8 cellular contexts compared by ENCODE assay signal in the genomic region with DNA sequence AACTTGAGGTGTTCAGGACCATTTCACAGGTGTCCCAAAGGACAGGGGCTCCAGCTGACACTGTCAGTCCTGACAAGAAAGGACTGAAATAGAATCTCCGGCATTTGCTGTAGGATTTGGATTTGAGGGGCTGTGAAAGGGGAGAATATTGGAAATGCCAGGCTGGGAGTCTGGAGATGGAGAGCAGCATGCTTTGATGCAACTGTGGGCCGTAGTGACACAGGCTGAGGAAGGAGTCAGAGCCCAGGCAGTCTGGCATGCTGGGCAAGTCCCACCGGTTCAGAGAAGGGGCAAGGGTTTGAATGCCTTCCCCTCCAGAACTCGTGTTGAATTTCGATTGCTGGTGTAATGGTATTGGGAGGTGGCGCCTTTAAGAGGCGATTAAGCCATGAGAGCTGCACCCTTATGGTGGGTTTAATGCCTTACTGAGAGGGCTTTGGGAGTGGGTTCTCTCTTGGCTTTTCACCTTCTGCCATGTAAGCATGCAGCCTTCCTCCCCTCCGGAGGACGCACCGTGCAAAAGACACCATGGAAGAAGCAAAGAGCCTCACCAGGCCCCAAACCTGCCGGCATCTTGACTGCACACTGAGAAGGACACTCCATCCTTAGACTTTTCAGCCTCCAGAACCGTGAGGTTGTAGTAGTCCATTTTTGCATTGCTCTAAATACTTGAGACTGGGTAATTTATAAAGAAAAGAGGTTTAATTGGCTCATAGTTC. TPM values are rescaled to one million over a fixed set of nuclear protein-coding genes. Genes with fewer than 3 reads are reported as not detected.
DNase-seq lines count a peak whose midpoint lies in the region; FAIRE-seq and TF ChIP-seq lines count a peak whose summit lies in the region.

No MANE protein-coding gene starts in this region.

- H3K36me3 Mint-ChIP-seq in progenitor cell of endocrine pancreas (ENCODE audit: insufficient read depth): no peaks in the 10 kb centered on the region

- no peaks in the 10 kb centered on the region for H3K9me3 ChIP-seq in breast epithelium

- H3K9me3 Mint-ChIP-seq in progenitor cell of endocrine pancreas (ENCODE audit: low read depth): no peaks in the 10 kb centered on the region

- DNase-seq in AG20443 (ENCODE audit: low spot score): peak; percentile 53
- DNase-seq in NCI-H460 (ENCODE audit: extremely low read depth, low read depth): peak; percentile 72
- no peak for DNase-seq in breast epithelium (ENCODE audit: low spot score in 2 of 2)
- peak; percentile 43 for DNase-seq in myocyte (ENCODE audit: low read depth)
- no peak for DNase-seq in activated gamma-delta T cell treated with Interleukin-2 at 50 U/mL for 16 hours
- no peak for DNase-seq in RCC 7860 (ENCODE audit: low spot score)
- DNase-seq in MV-4-11 (lab: John Stamatoyannopoulos, UW): no peak
- DNase-seq in progenitor cell of endocrine pancreas (ENCODE audit: low spot score, unreplicated experiment): no peak

- H3K27ac ChIP-seq in breast epithelium: peak overlapping the region; percentile 84 to 89

- H3K4me3 ChIP-seq in breast epithelium: no peak overlapping the region

- TF ChIP-seq POLR2A in breast epithelium (IDR thresholded peaks at IDR 0.05): no peak

- FAIRE-seq in RCC 7860 (lab: Jason Lieb, UNC): no peak

- TF ChIP-seq CTCF in breast epithelium (IDR thresholded peaks at IDR 0.05) (no peak), progenitor cell of endocrine pancreas (IDR thresholded peaks at IDR 0.05; ENCODE audit: unreplicated experiment) (no peak)

- intact Hi-C loops in breast epithelium (cut with DNase I; ENCODE audit: low total_unique reads): no loop called here

- no peaks in the 10 kb centered on the region for H3K36me3 ChIP-seq in breast epithelium

- no peaks in the 10 kb centered on the region for H3K27me3 ChIP-seq in breast epithelium

- peaks cover 8 to 11% of the 10 kb centered on the region in 2 donors for H3K4me1 ChIP-seq in breast epithelium

- no peak overlapping the region for H3K4me3 Mint-ChIP-seq in progenitor cell of endocrine pancreas (ENCODE audit: low read depth)

- peaks cover 38% of the 10 kb centered on the region for H3K4me1 Mint-ChIP-seq in progenitor cell of endocrine pancreas (ENCODE audit: low read depth)

- peaks cover 7% of the 10 kb centered on the region for H3K27me3 Mint-ChIP-seq in progenitor cell of endocrine pancreas

- H3K27ac Mint-ChIP-seq in progenitor cell of endocrine pancreas: no peak overlapping the region

RNA-seq across cellular contexts. Expression of a gene that starts 9.4 kb away (rescaled TPM):
- 422 and 453 TPM in 2 replicates for total RNA-seq in NCI-H460 (2014; rRNA removed; shearing (Covaris generic))
- 488 and 572 TPM in 2 replicates for polyA plus RNA-seq in NCI-H460 (2014; cell fraction: nucleus; rRNA removed)
- 100 to 1,000 TPM in 2 of 3 donors, 10 to 100 TPM in 1; 95.7 to 128 (median 121) TPM for total RNA-seq in breast epithelium
- total RNA-seq in myocyte: 48.9 and 55.6 TPM in 2 replicates
- polyA plus RNA-seq in myocyte (2012): 93.4 TPM
- total RNA-seq in progenitor cell of endocrine pancreas: 54.4 and 54.9 TPM in 2 replicates

RNA-seq across cellular contexts. Expression of a gene that starts 43.0 kb away (rescaled TPM):
- 79.9 and 89.6 TPM in 2 replicates for total RNA-seq in NCI-H460 (2014; rRNA removed; shearing (Covaris generic))
- 370 and 374 TPM in 2 replicates for polyA plus RNA-seq in NCI-H460 (2014; cell fraction: nucleus; rRNA removed)
- total RNA-seq in breast epithelium (10 to 100 TPM; 45.8 to 77.6 (median 71.1) TPM), myocyte (38.7 and 43.2 TPM in 2 replicates), progenitor cell of endocrine pancreas (85.1 and 89.2 TPM in 2 replicates)
- 25.2 TPM for polyA plus RNA-seq in myocyte (2012)

Comparison
In these comparisons a context has a peak if more than half of its experiments do, and no peak if none do; other contexts are left out.
1. DNase-seq: peak in AG20443 (single experiment), NCI-H460 (single experiment) and myocyte (single experiment); none in breast epithelium (0 of 2), activated gamma-delta T cell treated with Interleukin-2 at 50 U/mL for 16 hours (single experiment), RCC 7860 (single experiment), MV-4-11 (single experiment) and progenitor cell of endocrine pancreas (single experiment).